ENCODE assay signal across 8 cellular contexts in the genomic region with DNA sequence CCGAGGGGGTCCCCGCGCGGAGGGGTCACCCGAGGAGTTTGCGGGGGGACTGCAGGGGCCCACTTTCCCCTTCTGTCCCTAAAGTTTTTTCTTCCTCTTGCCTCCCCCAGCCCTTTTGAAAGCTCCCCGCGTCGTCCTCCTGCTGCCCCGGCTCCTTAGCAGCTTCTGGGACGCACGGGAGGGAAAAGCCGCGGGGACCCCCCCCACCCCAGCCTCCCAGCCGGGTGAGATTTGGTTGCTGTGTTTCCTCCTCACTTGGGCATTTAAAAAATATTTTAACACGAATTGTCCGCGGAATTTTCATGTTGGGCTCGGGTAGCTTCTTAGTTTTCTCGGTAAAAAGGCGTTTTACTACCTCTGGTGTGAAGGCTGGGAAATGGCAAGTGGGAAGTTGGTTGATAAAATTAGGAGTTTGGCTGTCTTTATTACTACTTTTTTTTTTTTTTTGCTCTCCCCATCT. TPM values are rescaled to one million over a fixed set of nuclear protein-coding genes. Genes with fewer than 3 reads are reported as not detected.
DNase-seq lines count a peak whose midpoint lies in the region; ATAC-seq, FAIRE-seq and TF ChIP-seq lines count a peak whose summit lies in the region.

No MANE protein-coding gene starts in this region.

- H3K36me3 ChIP-seq in BLaER1: peaks cover 1% of the 10 kb centered on the region; the same call in 1 of the 2 replicates

- H3K4me3 ChIP-seq in BLaER1: peak overlapping the region; percentile 96
- H3K4me3 ChIP-seq in fibroblast of villous mesenchyme (ENCODE audit: low read depth, low read length): peak overlapping the region; percentile 93

- no peak for TF ChIP-seq CTCF in fibroblast of villous mesenchyme (IDR thresholded peaks at IDR 0.05; ENCODE audit: insufficient read depth, low read depth, low read length)
- no peak for TF ChIP-seq CTCF in osteocyte (IDR thresholded peaks at IDR 0.05)

- H3K4me2 ChIP-seq in BLaER1: peak overlapping the region; percentile 82

- H3K36me3 Mint-ChIP-seq in activated CD4-positive, alpha-beta T cell treated with anti-CD3 and anti-CD28 coated beads, Interleukin-2, amount 10 ng/mL, durations not matched to agents 7 days and 5 days (ENCODE audit: low read depth): peaks cover 22% of the 10 kb centered on the region
- no peaks in the 10 kb centered on the region for H3K36me3 Mint-ChIP-seq in osteocyte (ENCODE audit: unreplicated experiment)

- no peaks in the 10 kb centered on the region for H3K9me3 ChIP-seq in BLaER1

- no peaks in the 10 kb centered on the region for H3K27me3 Mint-ChIP-seq in activated CD4-positive, alpha-beta T cell treated with anti-CD3 and anti-CD28 coated beads, Interleukin-2, amount 10 ng/mL, durations not matched to agents 7 days and 5 days
- no peaks in the 10 kb centered on the region for H3K27me3 Mint-ChIP-seq in osteocyte (ENCODE audit: unreplicated experiment)

- FAIRE-seq in GM12892 (lab: Jason Lieb, UNC): no peak

- ATAC-seq in HG03045 (IDR thresholded peaks at IDR 0.05; ENCODE audit: unreplicated experiment) (peak; percentile 13), GM18909 (IDR thresholded peaks at IDR 0.05; ENCODE audit: poor library complexity, unreplicated experiment) (no peak)

- H3K27ac Mint-ChIP-seq in activated CD4-positive, alpha-beta T cell treated with anti-CD3 and anti-CD28 coated beads, Interleukin-2, amount 10 ng/mL, durations not matched to agents 7 days and 5 days: peak overlapping the region; percentile 99
- H3K27ac Mint-ChIP-seq in osteocyte (ENCODE audit: unreplicated experiment): peak overlapping the region; percentile 90

- peak overlapping the region; percentile 92 for H3K9ac ChIP-seq in BLaER1

- peaks cover 45% of the 10 kb centered on the region for H4K20me1 ChIP-seq in BLaER1

- peaks cover 61% of the 10 kb centered on the region for H3K4me1 Mint-ChIP-seq in activated CD4-positive, alpha-beta T cell treated with anti-CD3 and anti-CD28 coated beads, Interleukin-2, amount 10 ng/mL, durations not matched to agents 7 days and 5 days
- peaks cover 40% of the 10 kb centered on the region for H3K4me1 Mint-ChIP-seq in osteocyte (ENCODE audit: unreplicated experiment)

- CTCF ChIA-PET in activated CD4-positive, alpha-beta T cell treated with anti-CD3 and anti-CD28 coated beads, Interleukin-2, amount 10 ng/mL, durations not matched to agents 7 days and 5 days (lab: Charles Lee): interaction anchor here (0.6 to 3.3 kb wide), 15 partner anchors 10 to 227 kb away, joined by 3 to 22 read pairs (median 4); no protein-coding TSS in a partner anchor

- no peak for TF ChIP-seq POLR2A in GM12892 (IDR thresholded peaks at IDR 0.05; ENCODE audit: low read depth, low read length)

- peak overlapping the region; percentile 92 for H3K27ac ChIP-seq in BLaER1

- no peaks in the 10 kb centered on the region for H3K27me3 ChIP-seq in BLaER1

- H3K4me3 Mint-ChIP-seq in activated CD4-positive, alpha-beta T cell treated with anti-CD3 and anti-CD28 coated beads, Interleukin-2, amount 10 ng/mL, durations not matched to agents 7 days and 5 days: peak overlapping the region; percentile 99
- peak overlapping the region; percentile 99 for H3K4me3 Mint-ChIP-seq in osteocyte (ENCODE audit: unreplicated experiment)

- POLR2A ChIA-PET in activated CD4-positive, alpha-beta T cell treated with anti-CD3 and anti-CD28 coated beads, Interleukin-2, amount 10 ng/mL, durations not matched to agents 7 days and 5 days (lab: Charles Lee): interaction anchor here (2.0 kb wide), 1 partner anchor 9 kb away, joined by 10 read pairs; no protein-coding TSS in a partner anchor

- peak; percentile 28 for DNase-seq in activated CD4-positive, alpha-beta T cell treated with anti-CD3 and anti-CD28 coated beads, Interleukin-2, amount 10 ng/mL, durations not matched to agents 7 days and 5 days
- DNase-seq in fibroblast of villous mesenchyme (ENCODE audit: low read depth): peak; percentile 20
- no peak for DNase-seq in osteocyte (ENCODE audit: extremely low spot score, unreplicated experiment)
- DNase-seq in AML-193 (lab: John Stamatoyannopoulos, UW): no peak
- no peak for DNase-seq in GM12892 (ENCODE audit: insufficient read length)

- H3K9me3 Mint-ChIP-seq in activated CD4-positive, alpha-beta T cell treated with anti-CD3 and anti-CD28 coated beads, Interleukin-2, amount 10 ng/mL, durations not matched to agents 7 days and 5 days: no peaks in the 10 kb centered on the region
- H3K9me3 Mint-ChIP-seq in osteocyte (ENCODE audit: unreplicated experiment): no peaks in the 10 kb centered on the region

- H3K4me1 ChIP-seq in BLaER1: peaks cover 41% of the 10 kb centered on the region

RNA-seq across cellular contexts. Expression of gene NCOA3, which starts 0.6 kb away (rescaled TPM):
- total RNA-seq in activated CD4-positive, alpha-beta T cell treated with anti-CD3 and anti-CD28 coated beads, Interleukin-2, amount 10 ng/mL, durations not matched to agents 7 days and 5 days: 10 to 100 TPM; 59.1 to 70.6 TPM
- total RNA-seq in fibroblast of villous mesenchyme (35.4 and 63.0 TPM in 2 replicates), osteocyte (75.9 and 77.5 TPM in 2 replicates)
- polyA plus RNA-seq in GM12892 (2012; ENCODE audit: missing spikeins): 43.1 TPM

Comparison
In these comparisons a context has a peak if more than half of its experiments do, and no peak if none do; other contexts are left out.
1. DNase-seq: peak in activated CD4-positive, alpha-beta T cell treated with anti-CD3 and anti-CD28 coated beads, Interleukin-2, amount 10 ng/mL, durations not matched to agents 7 days and 5 days (single experiment) and fibroblast of villous mesenchyme (single experiment); none in osteocyte (single experiment), AML-193 (0 of 2) and GM12892 (single experiment).